In genomic region chr5:150449491-150450339, GRCh38 we compare ENCODE assay signal across 8 cellular contexts. TPM values are rescaled to one million over a fixed set of nuclear protein-coding genes. Genes with fewer than 3 reads are reported as not detected.
DNase-seq lines count a peak whose midpoint lies in the region; ATAC-seq, FAIRE-seq and TF ChIP-seq lines count a peak whose summit lies in the region.

RPS14 (minus strand) TSS chr5:150449739; CDS start chr5:150447733, 2,006 bp downstream.

- intact Hi-C loops in left cardiac atrium (cut with DNase I) (loop anchor here in 1 of 2 donors (10.0 kb wide), 1 partner anchor 255 kb away; the partner anchor contains the start of gene RBM22), prostate gland (cut with DNase I) (no loop called here)

- 3 to 4% (median 3%) methylated on average over 58 of the region's 58 CpGs for WGBS in adipose tissue, 3 donors
- 4% methylated on average over 55 of the region's 58 CpGs for WGBS in prostate gland
- 4% methylated on average over 58 of the region's 58 CpGs for WGBS in urinary bladder

- no peaks in the 10 kb centered on the region for H3K4me1 ChIP-seq in prostate gland (replicated peaks)
- H3K4me1 ChIP-seq in urinary bladder (ENCODE audit: insufficient read depth) = peaks cover 4% of the 10 kb centered on the region

- TF ChIP-seq POLR2A in GM12891 (IDR thresholded peaks at IDR 0.05; ENCODE audit: low read depth, low read length) (peak; percentile 95), prostate gland (IDR thresholded peaks at IDR 0.05) (peak; percentile 66)

- peak; percentile 96 for FAIRE-seq in GM12891 (lab: Jason Lieb, UNC)

- peak; percentile 94 for ATAC-seq in HG02840 (IDR thresholded peaks at IDR 0.05; ENCODE audit: low FRiP score, unreplicated experiment)
- peak; percentile 97 for ATAC-seq in left cardiac atrium

- H3K36me3 ChIP-seq in prostate gland = peaks cover 22 to 32% of the 10 kb centered on the region in 2 donors
- H3K36me3 ChIP-seq in urinary bladder (ENCODE audit: insufficient read depth) = peaks cover 4% of the 10 kb centered on the region

- no peaks in the 10 kb centered on the region for H3K9me3 ChIP-seq in prostate gland

- H3K4me3 ChIP-seq in prostate gland (peak within 1 kb of the TSS; percentile 49 to 71), urinary bladder (ENCODE audit: low read depth, low read length) (peak within 1 kb of the TSS; percentile 72)

- H3K27ac ChIP-seq in adipose tissue (ENCODE audit: low read depth, low read length) = peak within 1 kb of the TSS; percentile 81
- peak within 1 kb of the TSS; percentile 93 to 95 for H3K27ac ChIP-seq in prostate gland
- H3K27ac ChIP-seq in urinary bladder (ENCODE audit: low read depth) = peak within 1 kb of the TSS; percentile 98

- DNase-seq in GM12891 (ENCODE audit: insufficient read length, low spot score) (peak; percentile 89), NCI-H1436 (lab: John Stamatoyannopoulos, UW) (peak; percentile 90), T follicular helper cell (ENCODE audit: low read depth) (peak; percentile 93), left cardiac atrium (peak; percentile 96), prostate gland (ENCODE audit: low spot score) (peak; percentile 90)

- TF ChIP-seq CTCF in prostate gland (IDR thresholded peaks at IDR 0.05) = peak; percentile 74 to 97 (median 91)

- no peaks in the 10 kb centered on the region for H3K27me3 ChIP-seq in prostate gland (replicated peaks; ENCODE audit: insufficient read depth)

TF ChIP-seq in GM12891, 5 proteins besides CTCF, POLR2A, EP300 and RAD21:
- no peak for TF ChIP-seq PAX5 (IDR thresholded peaks at IDR 0.05; ENCODE audit: insufficient read depth, low read length, severe bottlenecking)
- peak; percentile 97 for TF ChIP-seq TAF1 (IDR thresholded peaks at IDR 0.05; ENCODE audit: low read depth, low read length)
- peak; percentile 98 for TF ChIP-seq POLR2AphosphoS5 (IDR thresholded peaks at IDR 0.05; ENCODE audit: low read depth, low read length)
- TF ChIP-seq SPI1 (IDR thresholded peaks at IDR 0.05; ENCODE audit: low read depth, low read length) = peak; percentile 33
- TF ChIP-seq POU2F2 (IDR thresholded peaks at IDR 0.05; ENCODE audit: low read depth, low read length) = no peak; the same call in none of the 2 replicates

RNA-seq across cellular contexts. Expression of gene RPS14, which starts in this region (rescaled TPM):
- polyA plus RNA-seq in GM12891 (2012; ENCODE audit: low read depth, missing spikeins) = 5,398 TPM
- polyA plus RNA-seq in adipose tissue (1,000 to 10,000 TPM; 3,447 to 4,480 (median 4,248) TPM), urinary bladder (4,014 TPM)
- total RNA-seq in left cardiac atrium (1,000 to 10,000 TPM; 1,239 to 1,275 TPM), prostate gland (1,000 to 10,000 TPM; 1,708 to 3,672 TPM), urinary bladder (2,233 TPM)

Comparison
In these comparisons a context has a peak if more than half of its experiments do, and no peak if none do; other contexts are left out.
1. Peak in every context shown above with its lines: DNase-seq, ATAC-seq, H3K4me3 ChIP-seq and H3K27ac ChIP-seq.